Comparison of ENCODE assay signal across 2 cellular contexts in genomic region chr10:119030421-119031250, GRCh38.
TF ChIP-seq lines count a peak whose summit lies in the region.

No MANE protein-coding gene starts in this region.

TF ChIP-seq in HEK293, 187 proteins besides CTCF, POLR2A, EP300 and RAD21 (continued from another document):
- TF ChIP-seq ZNF585B (tag by site-specific recombination; IDR thresholded peaks at IDR 0.05) (no peak), ZBTB20 (tag by site-specific recombination; IDR thresholded peaks at IDR 0.05) (peak; percentile 76), ZNF777 (tag by site-specific recombination; IDR thresholded peaks at IDR 0.05; ENCODE audit: borderline replicate concordance) (no peak), ZNF350 (tag by site-specific recombination; IDR thresholded peaks at IDR 0.05) (no peak), ZNF155 (tag by site-specific recombination; IDR thresholded peaks at IDR 0.05) (no peak), ZBTB6 (tag by site-specific recombination; IDR thresholded peaks at IDR 0.05) (no peak), GLIS1 (tag by site-specific recombination; IDR thresholded peaks at IDR 0.05) (peak; percentile 51; the same call in 1 of the 2 replicates), ZNF596 (tag by site-specific recombination; IDR thresholded peaks at IDR 0.05) (peak; percentile 3; the same call in 1 of the 2 replicates), ZNF239 (tag by site-specific recombination; IDR thresholded peaks at IDR 0.05) (no peak), ZNF311 (tag by site-specific recombination; IDR thresholded peaks at IDR 0.05; ENCODE audit: borderline replicate concordance) (no peak), ZNF645 (tag by site-specific recombination; IDR thresholded peaks at IDR 0.05) (no peak), ZBTB26 (tag by site-specific recombination; optimal IDR thresholded peaks at IDR 0.05) (peak; percentile 74), BCL11B (tag by site-specific recombination; IDR thresholded peaks at IDR 0.05; ENCODE audit: low read depth) (no peak), SP7 (tag by site-specific recombination; IDR thresholded peaks at IDR 0.05) (0 out of 2 replicates have a peak, but pooled peaks have one; percentile 24), ZNF561 (tag by site-specific recombination; IDR thresholded peaks at IDR 0.05; ENCODE audit: borderline replicate concordance) (peak; percentile 63; the same call in 1 of the 2 replicates), EGR2 (tag by site-specific recombination; IDR thresholded peaks at IDR 0.05; ENCODE audit: low read depth) (peak; percentile 37), ZNF416 (tag by site-specific recombination; IDR thresholded peaks at IDR 0.05) (no peak), MZF1 (tag by site-specific recombination; IDR thresholded peaks at IDR 0.05; ENCODE audit: borderline replicate concordance) (peak; percentile 94), ZBTB17 (tag by site-specific recombination; IDR thresholded peaks at IDR 0.05) (peak; percentile 58), KLF10 (tag by site-specific recombination; IDR thresholded peaks at IDR 0.05) (no peak), ZNF157 (tag by site-specific recombination; IDR thresholded peaks at IDR 0.05) (no peak), ZNF335 (tag by site-specific recombination; conservative IDR thresholded peaks at IDR 0.05) (peak; percentile 48), ZNF670 (tag by site-specific recombination; IDR thresholded peaks at IDR 0.05; ENCODE audit: low read depth) (no peak), ZNF660 (tag by site-specific recombination; IDR thresholded peaks at IDR 0.05) (peak; percentile 69), KLF8 (tag by site-specific recombination; IDR thresholded peaks at IDR 0.05) (peak; percentile 41; the same call in 1 of the 2 replicates), ZNF140 (tag by site-specific recombination; IDR thresholded peaks at IDR 0.05) (no peak), ZEB2 (tag by site-specific recombination; IDR thresholded peaks at IDR 0.05) (peak; percentile 47; the same call in 1 of the 2 replicates), ZNF362 (tag by site-specific recombination; IDR thresholded peaks at IDR 0.05) (no peak), ZNF423 (tag by site-specific recombination; IDR thresholded peaks at IDR 0.05) (no peak), KLF9 (tag by site-specific recombination; IDR thresholded peaks at IDR 0.05; ENCODE audit: low read depth) (no peak), ZNF629 (tag by site-specific recombination; IDR thresholded peaks at IDR 0.05) (peak; percentile 41; the same call in 1 of the 2 replicates), ZBTB48 (tag by site-specific recombination; IDR thresholded peaks at IDR 0.05) (no peak), ZNF610 (tag by site-specific recombination; IDR thresholded peaks at IDR 0.05; ENCODE audit: borderline replicate concordance) (no peak)

TF ChIP-seq in HepG2, 621 proteins besides CTCF, POLR2A, EP300 and RAD21 (continued from another document and continues in another):
- 0 out of 2 replicates have a peak, but pooled peaks have one; percentile 34 for TF ChIP-seq BATF2 (CRISPR knock-in tag; IDR thresholded peaks at IDR 0.05)
- TF ChIP-seq MXD1 (CRISPR knock-in tag; IDR thresholded peaks at IDR 0.05) = peak; percentile 77; the same call in 1 of the 2 replicates
- 0 out of 2 replicates have a peak, but pooled peaks have one; percentile 9 for TF ChIP-seq PHF8 (CRISPR knock-in tag; IDR thresholded peaks at IDR 0.05)
- TF ChIP-seq ZNF333 (CRISPR knock-in tag; IDR thresholded peaks at IDR 0.05; ENCODE audit: borderline replicate concordance) = no peak
- peak; percentile 21; the same call in 1 of the 2 replicates for TF ChIP-seq ATF7-NPFF (CRISPR knock-in tag; IDR thresholded peaks at IDR 0.05; ENCODE audit: low read depth)
- TF ChIP-seq RBFOX2 (IDR thresholded peaks at IDR 0.05; ENCODE audit: low read depth, low read length) = peak; percentile 44; the same call in 1 of the 2 replicates
- peak; percentile 44; the same call in 1 of the 2 replicates for TF ChIP-seq SSRP1 (CRISPR knock-in tag; IDR thresholded peaks at IDR 0.05)
- no peak for TF ChIP-seq ZNF784 (CRISPR knock-in tag; IDR thresholded peaks at IDR 0.05; ENCODE audit: borderline replicate concordance)
- TF ChIP-seq POLR2G (IDR thresholded peaks at IDR 0.05; ENCODE audit: low read depth, low read length) = peak; percentile 77
- TF ChIP-seq ZNF589 (CRISPR knock-in tag; conservative IDR thresholded peaks at IDR 0.05) = 0 out of 2 replicates have a peak, but pooled peaks have one; percentile 50
- peak; percentile 35 for TF ChIP-seq ZNF18 (CRISPR knock-in tag; IDR thresholded peaks at IDR 0.05; ENCODE audit: insufficient replicate concordance)
- TF ChIP-seq STAG1 (CRISPR knock-in tag; IDR thresholded peaks at IDR 0.05) = peak; percentile 5; the same call in 1 of the 2 replicates
- TF ChIP-seq MXD3 (CRISPR knock-in tag; IDR thresholded peaks at IDR 0.05) = peak; percentile 47; the same call in 1 of the 2 replicates
- TF ChIP-seq NCOR1 (IDR thresholded peaks at IDR 0.05; ENCODE audit: borderline replicate concordance, low read length) = no peak
- TF ChIP-seq SNAPC5 (CRISPR knock-in tag; IDR thresholded peaks at IDR 0.05; ENCODE audit: borderline replicate concordance) = 0 out of 2 replicates have a peak, but pooled peaks have one; percentile 43
- TF ChIP-seq MYC (CRISPR knock-in tag; IDR thresholded peaks at IDR 0.05; ENCODE audit: borderline replicate concordance) = peak; percentile 69; the same call in 1 of the 2 replicates
- TF ChIP-seq THAP7 (CRISPR knock-in tag; IDR thresholded peaks at IDR 0.05) = 0 out of 2 replicates have a peak, but pooled peaks have one; percentile 39
- TF ChIP-seq FOXK1 (CRISPR knock-in tag; IDR thresholded peaks at IDR 0.05; ENCODE audit: borderline replicate concordance, low read depth) = no peak
- no peak for TF ChIP-seq FIP1L1 (IDR thresholded peaks at IDR 0.05; ENCODE audit: borderline replicate concordance, insufficient read depth, low read depth, low read length)
- TF ChIP-seq CHCHD3 (CRISPR knock-in tag; IDR thresholded peaks at IDR 0.05) = no peak
- no peak for TF ChIP-seq MAFK (conservative IDR thresholded peaks at IDR 0.05 in 1 of 2, IDR thresholded peaks at IDR 0.05 in 1 of 2; ENCODE audit: low read length in 2 of 2)
- 0 out of 2 replicates have a peak, but pooled peaks have one; percentile 21 for TF ChIP-seq ZNF891 (CRISPR knock-in tag; IDR thresholded peaks at IDR 0.05)
- TF ChIP-seq HES4 (CRISPR knock-in tag; IDR thresholded peaks at IDR 0.05; ENCODE audit: borderline replicate concordance) = peak; percentile 89
- TF ChIP-seq SKI (IDR thresholded peaks at IDR 0.05; ENCODE audit: partially characterized antibody) = peak; percentile 42
- 0 out of 2 replicates have a peak, but pooled peaks have one; percentile 32 for TF ChIP-seq REL (CRISPR knock-in tag; conservative IDR thresholded peaks at IDR 0.05)
- TF ChIP-seq E2F1 (CRISPR knock-in tag; IDR thresholded peaks at IDR 0.05) = 0 out of 2 replicates have a peak, but pooled peaks have one; percentile 5
- peak; percentile 65 for TF ChIP-seq ZNF574 (CRISPR knock-in tag; IDR thresholded peaks at IDR 0.05)
- TF ChIP-seq MAX (IDR thresholded peaks at IDR 0.05) = peak; percentile 89
- TF ChIP-seq ZNF468 (CRISPR knock-in tag; IDR thresholded peaks at IDR 0.05) = no peak
- 0 out of 2 replicates have a peak, but pooled peaks have one; percentile 37 for TF ChIP-seq SIN3A (IDR thresholded peaks at IDR 0.05; ENCODE audit: borderline replicate concordance, low read depth, low read length)
- no peak for TF ChIP-seq ZNF275 (CRISPR knock-in tag; IDR thresholded peaks at IDR 0.05; ENCODE audit: borderline replicate concordance)
